ENCODE assay signal across 37 cellular contexts in genomic region chr20:40672095-40672494, GRCh38. TPM values are rescaled to one million over a fixed set of nuclear protein-coding genes. Genes with fewer than 3 reads are reported as not detected.
"Had no signal": no experiment of that assay in that cellular context is flagged by ENCODE, and none has a peak within 500 bp of the region (broad histone marks: within the 10 kb centered on the region; RNA-seq: fewer than 3 reads in every experiment).

No MANE protein-coding gene starts in this region.

- H3K27me3 ChIP-seq: ascending aorta had no signal

- H3K4me1 Mint-ChIP-seq: activated CD4-positive, alpha-beta memory T cell treated with anti-CD3 and anti-CD28 coated beads, Interleukin-2, amount 10 ng/mL, durations not matched to agents 7 days and 5 days; activated CD4-positive, alpha-beta T cell treated with anti-CD3 and anti-CD28 coated beads for 36 hours; activated CD4-positive, alpha-beta T cell treated with anti-CD3 and anti-CD28 coated beads, Interleukin-2, amount 10 ng/mL, durations not matched to agents 7 days and 5 days; activated CD8-positive, alpha-beta memory T cell treated with anti-CD3 and anti-CD28 coated beads, Interleukin-2, amount 10 ng/mL, durations not matched to agents 7 days and 5 days; activated naive CD4-positive, alpha-beta T cell treated with anti-CD3 and anti-CD28 coated beads, Interleukin-2, amount 10 ng/mL, durations not matched to agents 7 days and 5 days; activated naive CD4-positive, alpha-beta T cell treated with anti-CD3 and anti-CD28 coated beads, Interleukin-2, amount 50 U/mL, for 24 hours; activated naive CD8-positive, alpha-beta T cell treated with anti-CD3 and anti-CD28 coated beads, Interleukin-2, amount 50 U/mL, for 24 hours; brain; central memory CD8-positive, alpha-beta T cell had no signal

- H3K27ac Mint-ChIP-seq: activated CD4-positive, alpha-beta memory T cell treated with anti-CD3 and anti-CD28 coated beads, Interleukin-2, amount 10 ng/mL, durations not matched to agents 7 days and 5 days; activated CD4-positive, alpha-beta T cell treated with anti-CD3 and anti-CD28 coated beads for 36 hours; activated CD4-positive, alpha-beta T cell treated with anti-CD3 and anti-CD28 coated beads, Interleukin-2, amount 10 ng/mL, durations not matched to agents 7 days and 5 days; activated CD8-positive, alpha-beta memory T cell treated with anti-CD3 and anti-CD28 coated beads, Interleukin-2, amount 10 ng/mL, durations not matched to agents 7 days and 5 days; activated CD8-positive, alpha-beta T cell treated with anti-CD3 and anti-CD28 coated beads, Interleukin-2, amount 10 ng/mL, durations not matched to agents 7 days and 5 days; activated naive CD4-positive, alpha-beta T cell treated with anti-CD3 and anti-CD28 coated beads, Interleukin-2, amount 10 ng/mL, durations not matched to agents 7 days and 5 days; activated naive CD4-positive, alpha-beta T cell treated with anti-CD3 and anti-CD28 coated beads, Interleukin-2, amount 50 U/mL, for 24 hours; activated naive CD8-positive, alpha-beta T cell; activated naive CD8-positive, alpha-beta T cell treated with anti-CD3 and anti-CD28 coated beads, Interleukin-2, amount 10 ng/mL, durations not matched to agents 7 days and 5 days; activated naive CD8-positive, alpha-beta T cell treated with anti-CD3 and anti-CD28 coated beads, Interleukin-2, amount 50 U/mL, for 24 hours; activated T-cell treated with anti-CD3 and anti-CD28 coated beads, Interleukin-2, amount 50 U/mL, for 24 hours; activated T-helper 2 cell treated with anti-CD3 and anti-CD28 coated beads, Interferon-gamma antibody, Interleukin-2, Interleukin-4, amounts not matched to agents 10 μg/mL and 5 μg/mL and 100 μg/mL, durations not matched to agents 14 hours and 24 hours and 36 hours; brain; T-helper 1 cell treated with Interleukin-12 subunit alpha and Interleukin-12 subunit beta and Interleukin-4 antibody, amounts not matched to agents 30 μg/mL and 1 μg/mL, for 36 hours; T-helper 2 cell treated with Interferon-gamma antibody and Interleukin-4, amounts not matched to agents 5 μg/mL and 100 μg/mL, for 36 hours; WTC11 had no signal

- H3K4me1 ChIP-seq: ascending aorta had no signal

- H3K9me3 Mint-ChIP-seq: activated CD4-positive, alpha-beta memory T cell treated with anti-CD3 and anti-CD28 coated beads, Interleukin-2, amount 10 ng/mL, durations not matched to agents 7 days and 5 days; activated CD4-positive, alpha-beta T cell treated with anti-CD3 and anti-CD28 coated beads, Interleukin-2, amount 10 ng/mL, durations not matched to agents 7 days and 5 days; activated naive CD4-positive, alpha-beta T cell treated with anti-CD3 and anti-CD28 coated beads, Interleukin-2, amount 10 ng/mL, durations not matched to agents 7 days and 5 days; activated naive CD4-positive, alpha-beta T cell treated with anti-CD3 and anti-CD28 coated beads, Interleukin-2, amount 50 U/mL, for 24 hours; activated naive CD8-positive, alpha-beta T cell treated with anti-CD3 and anti-CD28 coated beads, Interleukin-2, amount 10 ng/mL, durations not matched to agents 7 days and 5 days; activated naive CD8-positive, alpha-beta T cell treated with anti-CD3 and anti-CD28 coated beads, Interleukin-2, amount 50 U/mL, for 24 hours; activated T-cell treated with anti-CD3 and anti-CD28 coated beads, Interleukin-2, amount 50 U/mL, for 24 hours; activated T-helper 2 cell treated with anti-CD3 and anti-CD28 coated beads, Interferon-gamma antibody, Interleukin-2, Interleukin-4, amounts not matched to agents 10 μg/mL and 5 μg/mL and 100 μg/mL, durations not matched to agents 14 hours and 24 hours and 36 hours; central memory CD8-positive, alpha-beta T cell; T-helper 1 cell treated with Interleukin-12 subunit alpha and Interleukin-12 subunit beta and Interleukin-4 antibody, amounts not matched to agents 30 μg/mL and 1 μg/mL, for 36 hours; T-helper 2 cell treated with Interferon-gamma antibody and Interleukin-4, amounts not matched to agents 5 μg/mL and 100 μg/mL, for 36 hours had no signal

- H3K4me3 ChIP-seq: ascending aorta, cardiac muscle cell had no signal

- H3K9me3 ChIP-seq: ascending aorta had no signal

- DNase-seq: activated CD4-positive, alpha-beta memory T cell treated with anti-CD3 and anti-CD28 coated beads, Interleukin-2, amount 10 ng/mL, durations not matched to agents 7 days and 5 days; activated CD4-positive, alpha-beta T cell treated with anti-CD3 and anti-CD28 coated beads for 1 hour; activated CD4-positive, alpha-beta T cell treated with anti-CD3 and anti-CD28 coated beads for 36 hours; activated CD4-positive, alpha-beta T cell treated with anti-CD3 and anti-CD28 coated beads for 48 hours; activated CD4-positive, alpha-beta T cell treated with anti-CD3 and anti-CD28 coated beads, Interleukin-2, amount 10 ng/mL, durations not matched to agents 7 days and 5 days; activated CD4-positive, alpha-beta T cell treated with anti-CD3 and anti-CD28 coated beads, Interleukin-2, amount 50 U/mL, for 48 hours; activated CD4-positive, CD25-positive, alpha-beta regulatory T cell; activated CD8-positive, alpha-beta memory T cell treated with anti-CD3 and anti-CD28 coated beads for 24 hours; activated CD8-positive, alpha-beta memory T cell treated with anti-CD3 and anti-CD28 coated beads, Interleukin-2, amount 10 ng/mL, durations not matched to agents 7 days and 5 days; activated CD8-positive, alpha-beta memory T cell treated with anti-CD3 and anti-CD28 coated beads, Interleukin-2, amount 50 U/mL, for 48 hours; activated CD8-positive, alpha-beta T cell treated with anti-CD3 and anti-CD28 coated beads, Interleukin-2, amount 10 ng/mL, durations not matched to agents 7 days and 5 days; activated effector memory CD4-positive, alpha-beta T cell treated with Interleukin-2 at 50 U/mL for 16 hours; activated gamma-delta T cell; activated naive CD4-positive, alpha-beta T cell treated with anti-CD3 and anti-CD28 coated beads, Interleukin-2, amount 10 ng/mL, durations not matched to agents 7 days and 5 days; activated naive CD4-positive, alpha-beta T cell treated with Interleukin-2 at 50 U/mL for 16 hours; activated naive CD8-positive, alpha-beta T cell treated with anti-CD3 and anti-CD28 coated beads, Interleukin-2, amount 10 ng/mL, durations not matched to agents 7 days and 5 days; activated naive CD8-positive, alpha-beta T cell treated with anti-CD3 and anti-CD28 coated beads, Interleukin-2, amount 50 U/mL, for 24 hours; activated T-cell treated with anti-CD3 and anti-CD28 coated beads, Interleukin-2, amount 50 U/mL, for 24 hours; activated T-cell treated with anti-CD3 and anti-CD28 coated beads, Interleukin-2, amount 50 U/mL, for 48 hours; amygdala; anterior cingulate cortex; caudate nucleus; T-helper 1 cell; T-helper 2 cell; T-helper 9 cell; WERI-Rb-1 had no signal

- H3K36me3 Mint-ChIP-seq: activated CD8-positive, alpha-beta memory T cell treated with anti-CD3 and anti-CD28 coated beads, Interleukin-2, amount 10 ng/mL, durations not matched to agents 7 days and 5 days; activated naive CD4-positive, alpha-beta T cell treated with anti-CD3 and anti-CD28 coated beads, Interleukin-2, amount 10 ng/mL, durations not matched to agents 7 days and 5 days; activated naive CD4-positive, alpha-beta T cell treated with anti-CD3 and anti-CD28 coated beads, Interleukin-2, amount 50 U/mL, for 24 hours; activated naive CD8-positive, alpha-beta T cell; activated naive CD8-positive, alpha-beta T cell treated with anti-CD3 and anti-CD28 coated beads, Interleukin-2, amount 10 ng/mL, durations not matched to agents 7 days and 5 days; brain; WTC11 had no signal

- H3K27ac ChIP-seq: ascending aorta, cardiac muscle cell, WERI-Rb-1 had no signal

- ATAC-seq: activated CD4-positive, alpha-beta T cell treated with anti-CD3 and anti-CD28 coated beads for 36 hours; activated CD4-positive, CD25-positive, alpha-beta regulatory T cell treated with anti-CD3 and anti-CD28 coated beads, Interleukin-2, amount 50 U/mL, for 24 hours; activated CD8-positive, alpha-beta memory T cell treated with anti-CD3 and anti-CD28 coated beads, Interleukin-2, amount 10 ng/mL, durations not matched to agents 7 days and 5 days; activated CD8-positive, alpha-beta T cell treated with anti-CD3 and anti-CD28 coated beads, Interleukin-2, amount 10 ng/mL, durations not matched to agents 7 days and 5 days; activated naive CD8-positive, alpha-beta T cell treated with anti-CD3 and anti-CD28 coated beads, Interleukin-2, amount 50 U/mL, for 24 hours; WTC11 had no signal

- H3K36me3 ChIP-seq: ascending aorta, cardiac muscle cell, WERI-Rb-1 had no signal

- H3K4me3 Mint-ChIP-seq: activated CD4-positive, alpha-beta memory T cell treated with anti-CD3 and anti-CD28 coated beads, Interleukin-2, amount 10 ng/mL, durations not matched to agents 7 days and 5 days; activated CD4-positive, alpha-beta T cell treated with anti-CD3 and anti-CD28 coated beads for 36 hours; activated CD4-positive, alpha-beta T cell treated with anti-CD3 and anti-CD28 coated beads, Interleukin-2, amount 10 ng/mL, durations not matched to agents 7 days and 5 days; activated CD8-positive, alpha-beta memory T cell treated with anti-CD3 and anti-CD28 coated beads, Interleukin-2, amount 10 ng/mL, durations not matched to agents 7 days and 5 days; activated CD8-positive, alpha-beta T cell treated with anti-CD3 and anti-CD28 coated beads, Interleukin-2, amount 10 ng/mL, durations not matched to agents 7 days and 5 days; activated naive CD4-positive, alpha-beta T cell treated with anti-CD3 and anti-CD28 coated beads, Interleukin-2, amount 10 ng/mL, durations not matched to agents 7 days and 5 days; activated naive CD4-positive, alpha-beta T cell treated with anti-CD3 and anti-CD28 coated beads, Interleukin-2, amount 50 U/mL, for 24 hours; activated naive CD8-positive, alpha-beta T cell; activated naive CD8-positive, alpha-beta T cell treated with anti-CD3 and anti-CD28 coated beads, Interleukin-2, amount 10 ng/mL, durations not matched to agents 7 days and 5 days; activated naive CD8-positive, alpha-beta T cell treated with anti-CD3 and anti-CD28 coated beads, Interleukin-2, amount 50 U/mL, for 24 hours; activated T-cell treated with anti-CD3 and anti-CD28 coated beads, Interleukin-2, amount 50 U/mL, for 24 hours; brain; central memory CD8-positive, alpha-beta T cell; T-helper 1 cell treated with Interleukin-12 subunit alpha and Interleukin-12 subunit beta and Interleukin-4 antibody, amounts not matched to agents 30 μg/mL and 1 μg/mL, for 36 hours; T-helper 2 cell treated with Interferon-gamma antibody and Interleukin-4, amounts not matched to agents 5 μg/mL and 100 μg/mL, for 36 hours; WTC11 had no signal

RNA-seq across cellular contexts. Expression of gene MAFB, which starts 16.9 kb away (rescaled TPM):
- total RNA-seq: activated CD4-positive, alpha-beta T cell treated with anti-CD3 and anti-CD28 coated beads for 36 hours; activated CD4-positive, alpha-beta T cell treated with anti-CD3 and anti-CD28 coated beads, Interleukin-2, amount 10 ng/mL, durations not matched to agents 7 days and 5 days had no signal
